Comparison of ENCODE assay signal across 8 cellular contexts in genomic region chr17:42414782-42415409, GRCh38. TPM values are rescaled to one million over a fixed set of nuclear protein-coding genes. Genes with fewer than 3 reads are reported as not detected.
DNase-seq lines count a peak whose midpoint lies in the region; ATAC-seq and TF ChIP-seq lines count a peak whose summit lies in the region.

No MANE protein-coding gene starts in this region.

- H3K4me3 ChIP-seq in esophagus (ENCODE audit: low read depth in 1 of 2, low read length in 2 of 2): no peak overlapping the region

- DNase-seq in GM20000 (ENCODE audit: low spot score) (peak; percentile 69), inferior parietal cortex (ENCODE audit: extremely low spot score) (no peak), omental fat pad (ENCODE audit: low spot score) (no peak)
- peak; percentile 79 for DNase-seq in activated CD4-positive, alpha-beta T cell treated with anti-CD3 and anti-CD28 coated beads for 48 hours
- DNase-seq in stimulated activated CD4-positive, alpha-beta T cell treated with anti-CD3 and anti-CD28 coated beads, TNF-alpha, amount 100 ng/mL, for 48 hours (ENCODE audit: low read depth in 3 of 3): peak; percentile 26 to 73 (median 41)

- TF ChIP-seq CTCF in GM20000 (IDR thresholded peaks at IDR 0.05; ENCODE audit: extremely low read depth, missing control alignments): no peak
- TF ChIP-seq CTCF in omental fat pad (IDR thresholded peaks at IDR 0.05): no peak

- peak overlapping the region; percentile 54 to 75 for H3K27ac ChIP-seq in esophagus (ENCODE audit: low read depth in 2 of 2, low read length in 1 of 2)

- H3K27me3 ChIP-seq in esophagus (ENCODE audit: control insufficient read depth in 1 of 2, insufficient read depth in 2 of 2, low read length in 2 of 2): no peaks in the 10 kb centered on the region

- no peak for ATAC-seq in GM18858 (IDR thresholded peaks at IDR 0.05; ENCODE audit: unreplicated experiment)
- ATAC-seq in HG02840 (IDR thresholded peaks at IDR 0.05; ENCODE audit: low FRiP score, unreplicated experiment): no peak
- ATAC-seq in omental fat pad (ENCODE audit: low FRiP score): no peak

- peaks cover 0 to 22% of the 10 kb centered on the region in 2 donors for H3K4me1 ChIP-seq in esophagus (ENCODE audit: control insufficient read depth in 2 of 2, insufficient read depth in 2 of 2, low read length in 1 of 2)

- no peaks in the 10 kb centered on the region for H3K9me3 ChIP-seq in esophagus (ENCODE audit: control insufficient read depth in 2 of 2, insufficient read depth in 1 of 2, low read depth in 1 of 2, low read length in 1 of 2)

- WGBS in esophagus, 2 donors: 28 to 32% methylated on average over 6 to 7 of the region's 7 CpGs

- no peaks in the 10 kb centered on the region for H3K36me3 ChIP-seq in esophagus (ENCODE audit: control insufficient read depth in 2 of 2, insufficient read depth in 2 of 2, low read length in 1 of 2)

RNA-seq across cellular contexts. Expression of gene CAVIN1, which starts 8.2 kb away (rescaled TPM):
- polyA plus RNA-seq in esophagus: 10 to 100 TPM; 40.0 to 60.4 TPM
- total RNA-seq in omental fat pad: 100 to 1,000 TPM; 479 to 598 (median 526) TPM

RNA-seq across cellular contexts. Expression of gene STAT3, which starts 26.7 kb away (rescaled TPM):
- polyA plus RNA-seq in esophagus: 10 to 100 TPM; 30.8 to 64.2 TPM
- total RNA-seq in omental fat pad: 100 to 1,000 TPM; 214 to 433 (median 280) TPM

RNA-seq across cellular contexts. Expression of gene ATP6V0A1, which starts 43.8 kb away (rescaled TPM):
- polyA plus RNA-seq in esophagus: 10 to 100 TPM; 27.0 to 27.5 TPM
- total RNA-seq in omental fat pad: 100 to 1,000 TPM in 1 of 4 donors, 10 to 100 TPM in 3; 76.7 to 106 (median 89.2) TPM

Comparison
In these comparisons a context has a peak if more than half of its experiments do, and no peak if none do; other contexts are left out.
1. DNase-seq: peak in GM20000 (single experiment), activated CD4-positive, alpha-beta T cell treated with anti-CD3 and anti-CD28 coated beads for 48 hours (single experiment) and stimulated activated CD4-positive, alpha-beta T cell treated with anti-CD3 and anti-CD28 coated beads, TNF-alpha, amount 100 ng/mL, for 48 hours (3 of 3); none in inferior parietal cortex (single experiment) and omental fat pad (single experiment).